Comparison of ENCODE assay signal across 8 cellular contexts in genomic region chr3:184299488-184300376, GRCh38. TPM values are rescaled to one million over a fixed set of nuclear protein-coding genes. Genes with fewer than 3 reads are reported as not detected.
A peak's percentile ranks its signal among the peaks of the same experiment; 100 is the strongest.
DNase-seq lines count a peak whose midpoint lies in the region; ATAC-seq and TF ChIP-seq lines count a peak whose summit lies in the region.

No MANE protein-coding gene starts in this region.

- H3K36me3 Mint-ChIP-seq in activated T-helper 2 cell treated with anti-CD3 and anti-CD28 coated beads, Interferon-gamma antibody, Interleukin-2, Interleukin-4, amounts not matched to agents 10 μg/mL and 5 μg/mL and 100 μg/mL, durations not matched to agents 14 hours and 24 hours and 36 hours (ENCODE audit: low read depth), result peaks cover 47% of the 10 kb centered on the region

- H3K4me1 ChIP-seq in iPS-15b (ENCODE audit: control insufficient read depth, insufficient read depth, low read length) (no peaks in the 10 kb centered on the region), stomach (peaks cover 10 to 34% (median 21%) of the 10 kb centered on the region in 4 donors)

- H3K9me3 Mint-ChIP-seq in activated T-helper 2 cell treated with anti-CD3 and anti-CD28 coated beads, Interferon-gamma antibody, Interleukin-2, Interleukin-4, amounts not matched to agents 10 μg/mL and 5 μg/mL and 100 μg/mL, durations not matched to agents 14 hours and 24 hours and 36 hours, result no peaks in the 10 kb centered on the region

- POLR2A ChIA-PET in AG04450 (lab: Yijun Ruan, JAX), result interaction anchor here (0.7 to 1.8 kb wide), 2 partner anchors 16 to 123 kb away, joined by 3 to 7 read pairs; no protein-coding TSS in a partner anchor

- peak overlapping the region; percentile 92 for H3K4me3 Mint-ChIP-seq in activated T-helper 2 cell treated with anti-CD3 and anti-CD28 coated beads, Interferon-gamma antibody, Interleukin-2, Interleukin-4, amounts not matched to agents 10 μg/mL and 5 μg/mL and 100 μg/mL, durations not matched to agents 14 hours and 24 hours and 36 hours (ENCODE audit: low read depth)

- peak overlapping the region; percentile 48 for H3K27ac Mint-ChIP-seq in activated T-helper 2 cell treated with anti-CD3 and anti-CD28 coated beads, Interferon-gamma antibody, Interleukin-2, Interleukin-4, amounts not matched to agents 10 μg/mL and 5 μg/mL and 100 μg/mL, durations not matched to agents 14 hours and 24 hours and 36 hours

- H3K27me3 ChIP-seq in AG04450 (ENCODE audit: control insufficient read depth, insufficient read depth, low read length) (peaks cover 5% of the 10 kb centered on the region), iPS-15b (ENCODE audit: control insufficient read depth, insufficient read depth, low read length) (no peaks in the 10 kb centered on the region), stomach (no peaks in the 10 kb centered on the region)

- DNase-seq in AG04450 (ENCODE audit: low read depth, low spot score) (no peak), HFF-Myc (ENCODE audit: extremely low read depth, low read depth) (no peak), stomach (no peak), NCI-H187 treated with DMSO at 0.1 percent for 48 hours (lab: John Stamatoyannopoulos, UW) (no peak)
- no peak for DNase-seq in activated T-helper 2 cell treated with anti-CD3 and anti-CD28 coated beads, Interferon-gamma antibody, Interleukin-2, Interleukin-4, amounts not matched to agents 10 μg/mL and 5 μg/mL and 100 μg/mL, durations not matched to agents 14 hours and 24 hours and 36 hours (ENCODE audit: low spot score)

- H3K4me1 Mint-ChIP-seq in activated T-helper 2 cell treated with anti-CD3 and anti-CD28 coated beads, Interferon-gamma antibody, Interleukin-2, Interleukin-4, amounts not matched to agents 10 μg/mL and 5 μg/mL and 100 μg/mL, durations not matched to agents 14 hours and 24 hours and 36 hours (ENCODE audit: low read depth), result peaks cover 17% of the 10 kb centered on the region

- no peak for TF ChIP-seq POLR2A in stomach (IDR thresholded peaks at IDR 0.05)

- TF ChIP-seq CTCF in AG04450 (IDR thresholded peaks at IDR 0.05; ENCODE audit: low read depth, low read length) (no peak), HFF-Myc (IDR thresholded peaks at IDR 0.05; ENCODE audit: low read depth, low read length, missing control alignments) (no peak), stomach (IDR thresholded peaks at IDR 0.05) (no peak)

- H3K36me3 ChIP-seq in iPS-15b (ENCODE audit: control insufficient read depth, insufficient read depth, low read length) (peaks cover 28% of the 10 kb centered on the region), stomach (peaks cover 36 to 47% (median 46%) of the 10 kb centered on the region in 4 donors)

- CTCF ChIA-PET in AG04450 (lab: Charles Lee), result interaction anchor here (0.8 kb wide), 1 partner anchor 10 kb away, joined by 3 read pairs; no protein-coding TSS in a partner anchor

- WGBS in stomach, 5 donors, result 15 to 16% (median 15%) methylated on average over 29 of the region's 29 CpGs

- no peak for TF ChIP-seq EP300 in stomach (IDR thresholded peaks at IDR 0.05)

- intact Hi-C loops in activated T-helper 2 cell treated with anti-CD3 and anti-CD28 coated beads, Interferon-gamma antibody, Interleukin-2, Interleukin-4, amounts not matched to agents 10 μg/mL and 5 μg/mL and 100 μg/mL, durations not matched to agents 14 hours and 24 hours and 36 hours (cut with micrococcal nuclease), result loop anchor here (1.0 to 2.0 kb wide), 6 partner anchors 15 to 144 kb away; partner anchors contain the start of genes ABCF3, AP2M1, DVL3 and EEF1AKMT4
- intact Hi-C loops in stomach (cut with DNase I; ENCODE audit: low total_unique reads), result loop anchor here (10.0 kb wide), 1 partner anchor 55 kb away; no protein-coding TSS in a partner anchor

- H3K9me3 ChIP-seq in AG04450 (ENCODE audit: control insufficient read depth, insufficient read depth, low read length), result no peaks in the 10 kb centered on the region; the same call in 1 of the 2 replicates
- H3K9me3 ChIP-seq in iPS-15b (ENCODE audit: control insufficient read depth, insufficient read depth, low read length), result no peaks in the 10 kb centered on the region
- H3K9me3 ChIP-seq in stomach, result no peaks in the 10 kb centered on the region

- H3K27ac ChIP-seq in AG04450 (ENCODE audit: low read depth, low read length) (peak overlapping the region; percentile 86), stomach (peak overlapping the region; percentile 79 to 88 (median 85))

- ATAC-seq in GM18502 (IDR thresholded peaks at IDR 0.05; ENCODE audit: poor library complexity, unreplicated experiment), result no peak
- no peak for ATAC-seq in HG03442 (IDR thresholded peaks at IDR 0.05; ENCODE audit: unreplicated experiment)

- H3K27me3 Mint-ChIP-seq in activated T-helper 2 cell treated with anti-CD3 and anti-CD28 coated beads, Interferon-gamma antibody, Interleukin-2, Interleukin-4, amounts not matched to agents 10 μg/mL and 5 μg/mL and 100 μg/mL, durations not matched to agents 14 hours and 24 hours and 36 hours (ENCODE audit: low read depth), result peaks cover 2% of the 10 kb centered on the region

- peak overlapping the region; percentile 98 for H3K4me3 ChIP-seq in AG04450 (ENCODE audit: low read depth, low read length)
- peak overlapping the region; percentile 97 for H3K4me3 ChIP-seq in HFF-Myc (replicated peaks; ENCODE audit: low read depth, low read length)
- peak overlapping the region; percentile 94 for H3K4me3 ChIP-seq in iPS-15b (ENCODE audit: low read depth, low read length)
- H3K4me3 ChIP-seq in stomach, result peak overlapping the region; percentile 95 to 96 (median 95)

- peak overlapping the region; percentile 27 for H3K9ac ChIP-seq in iPS-15b (ENCODE audit: low read depth, low read length)

RNA-seq across cellular contexts. Expression of gene PSMD2, which starts 0.7 kb away (rescaled TPM):
- 318 and 363 TPM in 2 replicates for polyA plus RNA-seq in AG04450 (2011; rRNA removed)
- polyA minus RNA-seq in AG04450 (2011; rRNA and poly(A)+ RNA removed), result 639 and 713 TPM in 2 replicates
- total RNA-seq in activated T-helper 2 cell treated with anti-CD3 and anti-CD28 coated beads, Interferon-gamma antibody, Interleukin-2, Interleukin-4, amounts not matched to agents 10 μg/mL and 5 μg/mL and 100 μg/mL, durations not matched to agents 14 hours and 24 hours and 36 hours, result 268 and 275 TPM in 2 replicates
- 100 to 1,000 TPM; 124 to 239 (median 172) TPM for total RNA-seq in stomach
- 100 to 1,000 TPM in 1 of 3 donors, 10 to 100 TPM in 2; 73.0 to 119 (median 81.7) TPM for polyA plus RNA-seq in stomach

RNA-seq across cellular contexts. Expression of gene EIF4G1, which starts 14.7 kb away (rescaled TPM):
- 191 and 224 TPM in 2 replicates for polyA plus RNA-seq in AG04450 (2011; rRNA removed)
- polyA minus RNA-seq in AG04450 (2011; rRNA and poly(A)+ RNA removed), result 269 and 272 TPM in 2 replicates
- 624 and 628 TPM in 2 replicates for total RNA-seq in activated T-helper 2 cell treated with anti-CD3 and anti-CD28 coated beads, Interferon-gamma antibody, Interleukin-2, Interleukin-4, amounts not matched to agents 10 μg/mL and 5 μg/mL and 100 μg/mL, durations not matched to agents 14 hours and 24 hours and 36 hours
- total RNA-seq in stomach, result 100 to 1,000 TPM; 167 to 572 (median 203) TPM
- polyA plus RNA-seq in stomach, result 100 to 1,000 TPM in 2 of 3 donors, 10 to 100 TPM in 1; 86.5 to 171 (median 134) TPM

RNA-seq across cellular contexts. Expression of gene ECE2, which starts 23.9 kb away (rescaled TPM):
- polyA plus RNA-seq in AG04450 (2011; rRNA removed), result not detected in 2 replicates
- not detected in 2 replicates for polyA minus RNA-seq in AG04450 (2011; rRNA and poly(A)+ RNA removed)
- total RNA-seq in activated T-helper 2 cell treated with anti-CD3 and anti-CD28 coated beads, Interferon-gamma antibody, Interleukin-2, Interleukin-4, amounts not matched to agents 10 μg/mL and 5 μg/mL and 100 μg/mL, durations not matched to agents 14 hours and 24 hours and 36 hours, result not detected in 2 replicates
- total RNA-seq in stomach, result 1 to 10 TPM in 1 of 5 donors, under 1 TPM in 1, not detected in 3; 0.45 to 2.9 TPM
- polyA plus RNA-seq in stomach, result not detected

RNA-seq across cellular contexts. Expression of gene FAM131A, which starts 37.7 kb away (rescaled TPM):
- polyA plus RNA-seq in AG04450 (2011; rRNA removed), result 8.5 and 9.3 TPM in 2 replicates
- 13.3 and 13.7 TPM in 2 replicates for polyA minus RNA-seq in AG04450 (2011; rRNA and poly(A)+ RNA removed)
- total RNA-seq in activated T-helper 2 cell treated with anti-CD3 and anti-CD28 coated beads, Interferon-gamma antibody, Interleukin-2, Interleukin-4, amounts not matched to agents 10 μg/mL and 5 μg/mL and 100 μg/mL, durations not matched to agents 14 hours and 24 hours and 36 hours, result 12.6 and 13.9 TPM in 2 replicates
- 10 to 100 TPM in 3 of 5 donors, 1 to 10 TPM in 2; 1.8 to 73.2 (median 28.8) TPM for total RNA-seq in stomach
- polyA plus RNA-seq in stomach, result 10 to 100 TPM; 10.0 to 13.0 (median 12.5) TPM

RNA-seq across cellular contexts. Expression of gene CAMK2N2, which starts 38.4 kb away (rescaled TPM):
- polyA plus RNA-seq in AG04450 (2011; rRNA removed), result 0.07 and 0.27 TPM in 2 replicates
- 0.22 TPM in 1 of 2 replicates, not detected in the other for polyA minus RNA-seq in AG04450 (2011; rRNA and poly(A)+ RNA removed)
- total RNA-seq in activated T-helper 2 cell treated with anti-CD3 and anti-CD28 coated beads, Interferon-gamma antibody, Interleukin-2, Interleukin-4, amounts not matched to agents 10 μg/mL and 5 μg/mL and 100 μg/mL, durations not matched to agents 14 hours and 24 hours and 36 hours, result 0.18 TPM in 1 of 2 replicates, not detected in the other
- not detected for total RNA-seq in stomach
- polyA plus RNA-seq in stomach, result 1 to 10 TPM in 1 of 3 donors, under 1 TPM in 2; 0.58 to 1.2 (median 0.68) TPM
